In the genomic region with DNA sequence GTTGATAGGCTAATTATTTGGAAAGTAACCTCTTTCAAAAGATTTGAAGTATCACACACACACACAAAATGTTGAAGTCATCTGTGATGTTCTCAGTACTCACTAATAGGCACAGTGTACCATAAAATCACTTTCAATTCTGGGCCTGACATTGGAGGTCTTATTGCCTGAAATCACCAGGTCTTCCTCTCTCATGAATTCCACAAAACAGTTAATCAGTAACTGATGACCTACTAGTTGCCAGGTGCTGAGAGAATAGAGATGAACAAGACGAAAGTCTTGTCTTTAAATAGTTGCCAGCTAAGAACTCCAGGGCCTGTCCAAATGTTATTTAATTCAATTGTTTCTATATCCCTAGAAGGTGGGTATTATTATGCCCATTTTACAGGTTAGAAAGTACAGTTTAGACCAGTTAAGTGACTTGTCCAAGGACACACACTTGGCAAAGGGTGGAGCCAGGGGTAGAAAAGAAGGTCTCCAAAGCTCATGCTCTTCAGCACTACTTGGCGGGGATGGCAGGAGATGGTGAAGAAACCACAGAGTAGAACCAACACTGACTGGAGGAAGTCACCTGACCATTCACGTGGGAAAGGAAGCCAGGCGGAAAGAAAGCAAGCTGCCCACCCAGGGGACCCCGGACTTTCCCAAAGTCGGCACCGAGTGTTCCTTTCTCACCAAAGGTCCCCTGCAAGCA, we compare ENCODE assay signal across 19 cellular contexts.
DNase-seq lines count a peak whose midpoint lies in the region; ATAC-seq and TF ChIP-seq lines count a peak whose summit lies in the region.
"Had no signal": no experiment of that assay in that cellular context is flagged by ENCODE, and none has a peak within 500 bp of the region (broad histone marks: within the 10 kb centered on the region; RNA-seq: fewer than 3 reads in every experiment).

No MANE protein-coding gene starts in this region.

- H3K27ac Mint-ChIP-seq in osteocyte (ENCODE audit: unreplicated experiment), result peak overlapping the region; percentile 92
- no peak overlapping the region for H3K27ac Mint-ChIP-seq in chondrocyte (ENCODE audit: unreplicated experiment)
- H3K27ac Mint-ChIP-seq: activated naive CD4-positive, alpha-beta T cell treated with anti-CD3 and anti-CD28 coated beads, Interleukin-2, amount 50 U/mL, for 24 hours had no signal

- H3K27me3 Mint-ChIP-seq in osteocyte (ENCODE audit: unreplicated experiment) (no peaks in the 10 kb centered on the region), chondrocyte (ENCODE audit: low read depth) (no peaks in the 10 kb centered on the region)

- no peak for DNase-seq in osteocyte (ENCODE audit: extremely low spot score, unreplicated experiment)
- DNase-seq in BE2C, result no peak
- no peak for DNase-seq in suprapubic skin (ENCODE audit: low spot score in 2 of 2)
- DNase-seq in chondrocyte (ENCODE audit: low spot score), result no peak
- DNase-seq in NCI-H187 treated with DMSO at 0.1 percent for 48 hours (lab: John Stamatoyannopoulos, UW), result no peak
- DNase-seq: activated CD4-positive, CD25-positive, alpha-beta regulatory T cell; effector memory CD4-positive, alpha-beta T cell; foreskin melanocyte; midbrain; MM.1S; NCI-H2227 treated with DMSO at 0.1 percent for 48 hours; occipital lobe; SW 1271 had no signal

- H3K36me3 Mint-ChIP-seq in osteocyte (ENCODE audit: unreplicated experiment) (no peaks in the 10 kb centered on the region), chondrocyte (ENCODE audit: low read depth) (no peaks in the 10 kb centered on the region)
- H3K36me3 Mint-ChIP-seq: activated naive CD4-positive, alpha-beta T cell treated with anti-CD3 and anti-CD28 coated beads, Interleukin-2, amount 50 U/mL, for 24 hours had no signal

- H3K27me3 ChIP-seq in BE2C, result 0 out of 2 replicates have a peak, but pooled peaks cover 2% of the 10 kb centered on the region
- no peaks in the 10 kb centered on the region for H3K27me3 ChIP-seq in suprapubic skin
- H3K27me3 ChIP-seq: BLaER1 treated with 17β-estradiol and CSF1 and Interleukin-3, amounts not matched to agents 10 nM and 100 nM had no signal

- H3K27ac ChIP-seq in suprapubic skin, result no peak overlapping the region
- H3K27ac ChIP-seq: BLaER1 treated with 17β-estradiol and CSF1 and Interleukin-3, amounts not matched to agents 10 nM and 100 nM had no signal

- H3K9me3 Mint-ChIP-seq in osteocyte (ENCODE audit: unreplicated experiment) (no peaks in the 10 kb centered on the region), chondrocyte (ENCODE audit: low read depth) (no peaks in the 10 kb centered on the region)
- H3K9me3 Mint-ChIP-seq: activated naive CD4-positive, alpha-beta T cell treated with anti-CD3 and anti-CD28 coated beads, Interleukin-2, amount 50 U/mL, for 24 hours had no signal

- TF ChIP-seq EP300 in suprapubic skin (IDR thresholded peaks at IDR 0.05), result no peak

- H3K4me1 ChIP-seq in BE2C (no peaks in the 10 kb centered on the region), suprapubic skin (no peaks in the 10 kb centered on the region)

- ATAC-seq in GM19023 (IDR thresholded peaks at IDR 0.05; ENCODE audit: unreplicated experiment) (peak; percentile 82), GM21619 (IDR thresholded peaks at IDR 0.05; ENCODE audit: unreplicated experiment) (peak; percentile 69), HG03135 (IDR thresholded peaks at IDR 0.05; ENCODE audit: unreplicated experiment) (peak; percentile 72)

- H3K4me3 ChIP-seq in BE2C (ENCODE audit: low read depth, low read length), result no peak overlapping the region
- H3K4me3 ChIP-seq in suprapubic skin, result no peak overlapping the region
- H3K4me3 ChIP-seq: BLaER1 treated with 17β-estradiol and CSF1 and Interleukin-3, amounts not matched to agents 10 nM and 100 nM; skin epidermis had no signal

- no peaks in the 10 kb centered on the region for H3K9me3 ChIP-seq in BE2C
- H3K9me3 ChIP-seq in suprapubic skin, result no peaks in the 10 kb centered on the region
- H3K9me3 ChIP-seq: BLaER1 treated with 17β-estradiol and CSF1 and Interleukin-3, amounts not matched to agents 10 nM and 100 nM had no signal

- H3K4me3 Mint-ChIP-seq in osteocyte (ENCODE audit: unreplicated experiment) (no peak overlapping the region), chondrocyte (ENCODE audit: unreplicated experiment) (no peak overlapping the region)
- H3K4me3 Mint-ChIP-seq: activated naive CD4-positive, alpha-beta T cell treated with anti-CD3 and anti-CD28 coated beads, Interleukin-2, amount 50 U/mL, for 24 hours had no signal

- TF ChIP-seq CTCF in osteocyte (IDR thresholded peaks at IDR 0.05) (no peak), BE2C (IDR thresholded peaks at IDR 0.05; ENCODE audit: low read depth, low read length) (no peak), suprapubic skin (IDR thresholded peaks at IDR 0.05) (no peak), chondrocyte (IDR thresholded peaks at IDR 0.05) (no peak)

- no peak for TF ChIP-seq POLR2A in suprapubic skin (IDR thresholded peaks at IDR 0.05)

- peaks cover 17% of the 10 kb centered on the region for H3K4me1 Mint-ChIP-seq in osteocyte (ENCODE audit: unreplicated experiment)
- peaks cover 13% of the 10 kb centered on the region for H3K4me1 Mint-ChIP-seq in chondrocyte (ENCODE audit: low read depth)
- H3K4me1 Mint-ChIP-seq: activated naive CD4-positive, alpha-beta T cell treated with anti-CD3 and anti-CD28 coated beads, Interleukin-2, amount 50 U/mL, for 24 hours had no signal

- H3K36me3 ChIP-seq in BE2C, result no peaks in the 10 kb centered on the region
- H3K36me3 ChIP-seq in suprapubic skin, result no peaks in the 10 kb centered on the region
- H3K36me3 ChIP-seq: BLaER1 treated with 17β-estradiol and CSF1 and Interleukin-3, amounts not matched to agents 10 nM and 100 nM had no signal

- WGBS in suprapubic skin, result 86% methylated on average over 7 of the region's 7 CpGs
